ENCODE assay signal across 24 cellular contexts in genomic region chr9:71876829-71877228, GRCh38. TPM values are rescaled to one million over a fixed set of nuclear protein-coding genes. Genes with fewer than 3 reads are reported as not detected.
DNase-seq lines count a peak whose midpoint lies in the region; ATAC-seq, FAIRE-seq and TF ChIP-seq lines count a peak whose summit lies in the region.
"Had no signal": no experiment of that assay in that cellular context is flagged by ENCODE, and none has a peak within 500 bp of the region (broad histone marks: within the 10 kb centered on the region; RNA-seq: fewer than 3 reads in every experiment).

No MANE protein-coding gene starts in this region.

- POLR2A ChIA-PET in WTC11 (lab: Charles Lee), result no interaction called here

- DNase-seq in cardiac muscle cell (ENCODE audit: low read depth in 1 of 2, low spot score in 1 of 2) (no peak), left ventricle myocardium inferior (no peak), GM18507 (ENCODE audit: extremely low spot score, insufficient read length, low read depth) (no peak), WTC11 (ENCODE audit: low spot score) (no peak), psoas muscle (no peak), HAP-1 (ENCODE audit: low spot score in 2 of 2) (no peak)
- DNase-seq in stimulated activated effector memory CD8-positive, alpha-beta T cell treated with anti-CD3 and anti-CD28 coated beads, Interleukin-12 subunit alpha, Interleukin-12 subunit beta, amount 100 ng/mL, for 72 hours (ENCODE audit: low spot score in 2 of 2), result no peak
- DNase-seq: 8988T; ACHN; AML-193; BE2C; CD4-positive, alpha-beta T cell; CD8-positive, alpha-beta memory T cell; DMS 273 treated with DMSO at 0.1 percent for 48 hours; DMS79; GF-D8; H9; HFFc6 had no signal

- peak; percentile 39 for FAIRE-seq in GM18507 (lab: Jason Lieb, UNC)
- FAIRE-seq: A549, D721Med, GM12892 had no signal

- CTCF ChIA-PET in WTC11 (lab: Charles Lee), result no interaction called here

- no peak overlapping the region for H3K4me3 Mint-ChIP-seq in WTC11
- H3K4me3 Mint-ChIP-seq in stimulated activated effector memory CD8-positive, alpha-beta T cell treated with anti-CD3 and anti-CD28 coated beads, Interleukin-12 subunit alpha, Interleukin-12 subunit beta, amount 100 ng/mL, for 72 hours, result no peak overlapping the region
- H3K4me3 Mint-ChIP-seq: CD14-positive monocyte; CD4-positive, alpha-beta T cell; CD8-positive, alpha-beta memory T cell; GM23338; H9; HFFc6 had no signal

- H3K27ac ChIP-seq in cardiac muscle cell, result peak overlapping the region; percentile 3
- no peak overlapping the region for H3K27ac ChIP-seq in left ventricle myocardium inferior (replicated peaks)
- H3K27ac ChIP-seq in psoas muscle, result peak overlapping the region; percentile 34
- H3K27ac ChIP-seq: A549; BLaER1 treated with 17β-estradiol and CSF1 and Interleukin-3, amounts not matched to agents 10 nM and 100 nM had no signal

- H3K4me1 ChIP-seq in cardiac muscle cell (ENCODE audit: low read depth) (peaks cover 2% of the 10 kb centered on the region), left ventricle myocardium inferior (peaks cover 19% of the 10 kb centered on the region), psoas muscle (peaks cover 17% of the 10 kb centered on the region), HAP-1 (no peaks in the 10 kb centered on the region)
- H3K4me1 ChIP-seq: A549, BE2C had no signal

- H3K4me1 Mint-ChIP-seq in WTC11, result peaks cover 49% of the 10 kb centered on the region
- H3K4me1 Mint-ChIP-seq in stimulated activated effector memory CD8-positive, alpha-beta T cell treated with anti-CD3 and anti-CD28 coated beads, Interleukin-12 subunit alpha, Interleukin-12 subunit beta, amount 100 ng/mL, for 72 hours, result peaks cover 26% of the 10 kb centered on the region
- H3K4me1 Mint-ChIP-seq: CD14-positive monocyte had no signal

- H3K27ac Mint-ChIP-seq in WTC11, result peak overlapping the region; percentile 83
- H3K27ac Mint-ChIP-seq in stimulated activated effector memory CD8-positive, alpha-beta T cell treated with anti-CD3 and anti-CD28 coated beads, Interleukin-12 subunit alpha, Interleukin-12 subunit beta, amount 100 ng/mL, for 72 hours, result no peak overlapping the region
- H3K27ac Mint-ChIP-seq: CD4-positive, alpha-beta T cell; GM23338; HFFc6 had no signal

- H3K27me3 ChIP-seq in cardiac muscle cell (no peaks in the 10 kb centered on the region), left ventricle myocardium inferior (ENCODE audit: low read depth) (no peaks in the 10 kb centered on the region), psoas muscle (ENCODE audit: insufficient read depth in 3 of 3, low read length in 2 of 3) (no peaks in the 10 kb centered on the region), HAP-1 (ENCODE audit: low read depth) (no peaks in the 10 kb centered on the region)
- H3K27me3 ChIP-seq: BE2C; BLaER1 treated with 17β-estradiol and CSF1 and Interleukin-3, amounts not matched to agents 10 nM and 100 nM had no signal

- H3K4me3 ChIP-seq in cardiac muscle cell (no peak overlapping the region), left ventricle myocardium inferior (no peak overlapping the region), psoas muscle (no peak overlapping the region), HAP-1 (no peak overlapping the region)
- H3K4me3 ChIP-seq: A549; BLaER1 treated with 17β-estradiol and CSF1 and Interleukin-3, amounts not matched to agents 10 nM and 100 nM; GM23338 had no signal

- H3K9me3 ChIP-seq in cardiac muscle cell (ENCODE audit: low read depth) (no peaks in the 10 kb centered on the region), left ventricle myocardium inferior (replicated peaks) (peaks cover 44% of the 10 kb centered on the region), psoas muscle (peaks cover 8% of the 10 kb centered on the region), HAP-1 (peaks cover 12% of the 10 kb centered on the region)
- H3K9me3 ChIP-seq: BE2C had no signal

- intact Hi-C loops in left ventricle myocardium inferior (cut with micrococcal nuclease), result no loop called here
- intact Hi-C loops in psoas muscle (cut with DNase I), result no loop called here

- no peak for TF ChIP-seq CTCF in cardiac muscle cell (IDR thresholded peaks at IDR 0.05; ENCODE audit: low read depth, low read length)
- TF ChIP-seq CTCF in left ventricle myocardium inferior (IDR thresholded peaks at IDR 0.05; ENCODE audit: borderline replicate concordance), result no peak
- TF ChIP-seq CTCF in WTC11 (IDR thresholded peaks at IDR 0.05), result no peak
- no peak for TF ChIP-seq CTCF in psoas muscle (IDR thresholded peaks at IDR 0.05)

- no peaks in the 10 kb centered on the region for H3K27me3 Mint-ChIP-seq in WTC11 (ENCODE audit: low read depth)
- H3K27me3 Mint-ChIP-seq: CD4-positive, alpha-beta T cell; CD8-positive, alpha-beta memory T cell had no signal

- H3K36me3 ChIP-seq in cardiac muscle cell (peaks cover 7% of the 10 kb centered on the region), left ventricle myocardium inferior (peaks cover 7% of the 10 kb centered on the region), psoas muscle (ENCODE audit: insufficient read depth in 1 of 2, low read depth in 1 of 2) (peaks cover 0 to 10% of the 10 kb centered on the region in 2 donors), HAP-1 (replicated peaks) (peaks cover 5% of the 10 kb centered on the region)

- peaks cover 15% of the 10 kb centered on the region for H3K36me3 Mint-ChIP-seq in WTC11
- peaks cover 26% of the 10 kb centered on the region for H3K36me3 Mint-ChIP-seq in stimulated activated effector memory CD8-positive, alpha-beta T cell treated with anti-CD3 and anti-CD28 coated beads, Interleukin-12 subunit alpha, Interleukin-12 subunit beta, amount 100 ng/mL, for 72 hours

- in situ Hi-C loops in HAP-1 (cut with MboI; ENCODE audit: low sequenced_read_pairs), result no loop called here

- H3K9me3 Mint-ChIP-seq in WTC11, result peaks cover 12% of the 10 kb centered on the region
- H3K9me3 Mint-ChIP-seq in stimulated activated effector memory CD8-positive, alpha-beta T cell treated with anti-CD3 and anti-CD28 coated beads, Interleukin-12 subunit alpha, Interleukin-12 subunit beta, amount 100 ng/mL, for 72 hours, result peaks cover 18% of the 10 kb centered on the region

- ATAC-seq in WTC11, result no peak
- peak in 3 of 4 donors; percentile 63 to 81 (median 69) for ATAC-seq in psoas muscle
- no peak for ATAC-seq in stimulated activated effector memory CD8-positive, alpha-beta T cell treated with anti-CD3 and anti-CD28 coated beads, Interleukin-12 subunit alpha, Interleukin-12 subunit beta, amount 100 ng/mL, for 72 hours
- ATAC-seq: A549, GM23338 had no signal

TF ChIP-seq in WTC11, 78 proteins besides CTCF, POLR2A, EP300 and RAD21 (continues in another document):
- TF ChIP-seq, protein P1, sequence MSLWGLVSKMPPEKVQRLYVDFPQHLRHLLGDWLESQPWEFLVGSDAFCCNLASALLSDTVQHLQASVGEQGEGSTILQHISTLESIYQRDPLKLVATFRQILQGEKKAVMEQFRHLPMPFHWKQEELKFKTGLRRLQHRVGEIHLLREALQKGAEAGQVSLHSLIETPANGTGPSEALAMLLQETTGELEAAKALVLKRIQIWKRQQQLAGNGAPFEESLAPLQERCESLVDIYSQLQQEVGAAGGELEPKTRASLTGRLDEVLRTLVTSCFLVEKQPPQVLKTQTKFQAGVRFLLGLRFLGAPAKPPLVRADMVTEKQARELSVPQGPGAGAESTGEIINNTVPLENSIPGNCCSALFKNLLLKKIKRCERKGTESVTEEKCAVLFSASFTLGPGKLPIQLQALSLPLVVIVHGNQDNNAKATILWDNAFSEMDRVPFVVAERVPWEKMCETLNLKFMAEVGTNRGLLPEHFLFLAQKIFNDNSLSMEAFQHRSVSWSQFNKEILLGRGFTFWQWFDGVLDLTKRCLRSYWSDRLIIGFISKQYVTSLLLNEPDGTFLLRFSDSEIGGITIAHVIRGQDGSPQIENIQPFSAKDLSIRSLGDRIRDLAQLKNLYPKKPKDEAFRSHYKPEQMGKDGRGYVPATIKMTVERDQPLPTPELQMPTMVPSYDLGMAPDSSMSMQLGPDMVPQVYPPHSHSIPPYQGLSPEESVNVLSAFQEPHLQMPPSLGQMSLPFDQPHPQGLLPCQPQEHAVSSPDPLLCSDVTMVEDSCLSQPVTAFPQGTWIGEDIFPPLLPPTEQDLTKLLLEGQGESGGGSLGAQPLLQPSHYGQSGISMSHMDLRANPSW (CRISPR knock-in tag; conservative IDR thresholded peaks at IDR 0.05; ENCODE audit: low read depth), result no peak
- TF ChIP-seq ZNF423 (CRISPR knock-in tag; IDR thresholded peaks at IDR 0.05) (no peak), JAZF1 (CRISPR knock-in tag; IDR thresholded peaks at IDR 0.05) (no peak), GABPB1 (CRISPR knock-in tag; IDR thresholded peaks at IDR 0.05) (no peak)

RNA-seq across cellular contexts. Expression of gene ABHD17B, which starts 34.2 kb away (rescaled TPM):
- 19.6 and 26.9 TPM in 2 replicates for total RNA-seq in cardiac muscle cell
- 28.2 and 36.1 TPM in 2 replicates for polyA plus RNA-seq in cardiac muscle cell
- 10.2 TPM for total RNA-seq in left ventricle myocardium inferior
- 55.0 to 59.9 TPM (median 56.6 TPM) in 3 replicates for total RNA-seq in WTC11 (2021)
- 10 to 100 TPM; 10.5 to 68.3 (median 17.4) TPM for total RNA-seq in psoas muscle
- polyA plus RNA-seq in psoas muscle, result 10 to 100 TPM in 2 of 3 donors, 1 to 10 TPM in 1; 8.4 to 25.5 (median 12.1) TPM

RNA-seq across cellular contexts. Expression of gene C9orf85, which starts 34.6 kb away (rescaled TPM):
- total RNA-seq in cardiac muscle cell, result 13.6 and 16.8 TPM in 2 replicates
- 16.7 and 21.8 TPM in 2 replicates for polyA plus RNA-seq in cardiac muscle cell
- 6.3 TPM for total RNA-seq in left ventricle myocardium inferior
- total RNA-seq in WTC11 (2021), result 13.2 to 20.2 TPM (median 15.2 TPM) in 3 replicates
- total RNA-seq in psoas muscle, result 1 to 10 TPM; 5.5 to 9.3 (median 7.7) TPM
- 10 to 100 TPM in 1 of 3 donors, 1 to 10 TPM in 2; 7.1 to 13.7 (median 8.5) TPM for polyA plus RNA-seq in psoas muscle

Comparison
In these comparisons a context has a peak if more than half of its experiments do, and no peak if none do; other contexts are left out.
1. ATAC-seq: peak in psoas muscle (3 of 4); none in WTC11 (single experiment) and stimulated activated effector memory CD8-positive, alpha-beta T cell treated with anti-CD3 and anti-CD28 coated beads, Interleukin-12 subunit alpha, Interleukin-12 subunit beta, amount 100 ng/mL, for 72 hours (single experiment).